9 cellular contexts compared by ENCODE assay signal in genomic region chr21:44381874-44382273, GRCh38.
"Had no signal": no experiment of that assay in that cellular context is flagged by ENCODE, and none has a peak within 500 bp of the region (broad histone marks: within the 10 kb centered on the region; RNA-seq: fewer than 3 reads in every experiment).

No MANE protein-coding gene starts in this region.

- H3K4me2 ChIP-seq: GM23338, KMS-11 had no signal

- H3K27ac ChIP-seq: HL-60, KMS-11 had no signal

- H3K4me3 Mint-ChIP-seq: GM23338, H9, HFFc6 had no signal

- H3K4me3 ChIP-seq: GM23338 had no signal

- H3K27ac Mint-ChIP-seq: GM23338, H9, HFFc6 had no signal

- H3K9ac ChIP-seq: KMS-11 had no signal

- H2AFZ ChIP-seq: GM23338 had no signal

- DNase-seq: H9, HCEC 1CT, HFFc6, Kasumi-1, KBM-7 had no signal

- ATAC-seq: GM23338, HepG2 had no signal
